ENCODE assay signal across 1 cellular context in genomic region chr7:114988755-114989154, GRCh38.
TF ChIP-seq lines count a peak whose summit lies in the region.

No MANE protein-coding gene starts in this region.

TF ChIP-seq in HepG2, 621 proteins besides CTCF, POLR2A, EP300 and RAD21 (continued from another document):
- no peak for TF ChIP-seq ZBTB26 (CRISPR knock-in tag; IDR thresholded peaks at IDR 0.05; ENCODE audit: borderline replicate concordance)
- no peak for TF ChIP-seq ZFP41 (CRISPR knock-in tag; IDR thresholded peaks at IDR 0.05; ENCODE audit: borderline replicate concordance)
- no peak for TF ChIP-seq ZBTB49 (CRISPR knock-in tag; IDR thresholded peaks at IDR 0.05; ENCODE audit: borderline replicate concordance)
- no peak for TF ChIP-seq ZNF891 (CRISPR knock-in tag; IDR thresholded peaks at IDR 0.05)
- TF ChIP-seq ZNF775 (CRISPR knock-in tag; IDR thresholded peaks at IDR 0.05; ENCODE audit: borderline replicate concordance) = no peak
